In the genomic region with DNA sequence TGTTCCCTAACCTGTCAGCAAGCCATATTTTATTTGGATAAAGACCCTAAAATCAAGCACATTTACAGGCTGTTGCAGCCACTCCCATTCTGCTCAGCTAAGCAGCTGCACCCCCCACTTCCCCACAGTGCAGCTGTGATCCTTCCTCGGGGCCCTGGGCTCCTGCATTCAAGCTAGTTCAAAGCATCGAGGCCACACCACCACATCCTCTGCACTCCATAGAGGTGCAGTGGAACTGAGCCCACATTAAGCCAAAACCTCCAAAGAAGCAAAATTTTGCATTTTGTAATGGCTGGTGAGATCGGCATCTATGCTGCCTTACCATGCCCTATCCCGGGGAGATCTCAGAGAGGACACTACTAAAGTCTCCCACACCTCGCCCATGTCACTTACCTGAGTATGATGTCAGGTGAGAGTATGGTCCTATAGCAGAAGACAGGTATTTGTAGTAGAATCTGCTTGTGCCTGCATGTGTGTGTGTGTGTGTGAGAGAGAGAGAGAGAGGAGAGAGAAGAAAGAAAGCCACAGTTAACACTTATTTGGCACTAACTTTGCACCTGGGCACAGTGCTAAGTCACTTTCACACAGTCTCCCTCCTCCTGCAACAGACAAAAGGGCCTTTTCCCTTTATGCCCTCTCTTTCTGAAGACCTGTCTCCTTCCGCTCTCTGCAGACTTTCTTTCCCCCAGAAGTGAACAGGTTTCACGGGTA, we compare ENCODE assay signal across 14 cellular contexts.
DNase-seq lines count a peak whose midpoint lies in the region; ATAC-seq, FAIRE-seq and TF ChIP-seq lines count a peak whose summit lies in the region.
"Had no signal": no experiment of that assay in that cellular context is flagged by ENCODE, and none has a peak within 500 bp of the region (broad histone marks: within the 10 kb centered on the region; RNA-seq: fewer than 3 reads in every experiment).

No MANE protein-coding gene starts in this region.

- no peaks in the 10 kb centered on the region for H3K36me3 Mint-ChIP-seq in CD4-positive, alpha-beta T cell (ENCODE audit: low read depth)
- H3K36me3 Mint-ChIP-seq in activated T-helper 2 cell treated with anti-CD3 and anti-CD28 coated beads, Interferon-gamma antibody, Interleukin-2, Interleukin-4, amounts not matched to agents 10 μg/mL and 5 μg/mL and 100 μg/mL, durations not matched to agents 14 hours and 24 hours and 36 hours (ENCODE audit: low read depth): no peaks in the 10 kb centered on the region
- no peaks in the 10 kb centered on the region for H3K36me3 Mint-ChIP-seq in nephron progenitor cell (ENCODE audit: low read depth)

- no peaks in the 10 kb centered on the region for H3K36me3 ChIP-seq in MG63
- H3K36me3 ChIP-seq: right atrium auricular region had no signal

- H3K27ac Mint-ChIP-seq in CD4-positive, alpha-beta T cell: peak overlapping the region; percentile 79
- H3K27ac Mint-ChIP-seq in activated T-helper 2 cell treated with anti-CD3 and anti-CD28 coated beads, Interferon-gamma antibody, Interleukin-2, Interleukin-4, amounts not matched to agents 10 μg/mL and 5 μg/mL and 100 μg/mL, durations not matched to agents 14 hours and 24 hours and 36 hours: no peak overlapping the region
- H3K27ac Mint-ChIP-seq in nephron progenitor cell: no peak overlapping the region

- no peaks in the 10 kb centered on the region for H3K9me3 ChIP-seq in CD4-positive, alpha-beta T cell (ENCODE audit: control insufficient read depth, low read length)
- no peaks in the 10 kb centered on the region; the same call in 1 of the 2 replicates for H3K9me3 ChIP-seq in MG63
- H3K9me3 ChIP-seq: right atrium auricular region had no signal

- H3K4me3 Mint-ChIP-seq in CD4-positive, alpha-beta T cell: peak overlapping the region; percentile 50
- no peak overlapping the region for H3K4me3 Mint-ChIP-seq in activated T-helper 2 cell treated with anti-CD3 and anti-CD28 coated beads, Interferon-gamma antibody, Interleukin-2, Interleukin-4, amounts not matched to agents 10 μg/mL and 5 μg/mL and 100 μg/mL, durations not matched to agents 14 hours and 24 hours and 36 hours (ENCODE audit: low read depth)
- H3K4me3 Mint-ChIP-seq in nephron progenitor cell: no peak overlapping the region

- CTCF ChIA-PET in CD4-positive, alpha-beta T cell (lab: Charles Lee): no interaction called here

- intact Hi-C loops in CD4-positive, alpha-beta T cell (cut with DNase I, micrococcal nuclease): no loop called here
- intact Hi-C loops in activated T-helper 2 cell treated with anti-CD3 and anti-CD28 coated beads, Interferon-gamma antibody, Interleukin-2, Interleukin-4, amounts not matched to agents 10 μg/mL and 5 μg/mL and 100 μg/mL, durations not matched to agents 14 hours and 24 hours and 36 hours (cut with micrococcal nuclease): no loop called here

- no peak overlapping the region for H3K27ac ChIP-seq in CD4-positive, alpha-beta T cell (ENCODE audit: low read depth, low read length)
- H3K27ac ChIP-seq: right atrium auricular region had no signal

- POLR2A ChIA-PET in CD4-positive, alpha-beta T cell (lab: Charles Lee): interaction anchor here (0.5 to 1.4 kb wide), 2 partner anchors 29 to 377 kb away, joined by 3 read pairs; no protein-coding TSS in a partner anchor

- no peak for FAIRE-seq in RCC 7860 (lab: Jason Lieb, UNC)

- TF ChIP-seq CTCF in CD4-positive, alpha-beta T cell (IDR thresholded peaks at IDR 0.05): no peak
- TF ChIP-seq CTCF in nephron progenitor cell (IDR thresholded peaks at IDR 0.05): no peak

- peak; percentile 18 to 74 (median 51) for DNase-seq in CD4-positive, alpha-beta T cell
- DNase-seq in T-helper 1 cell (peak in 3 of 5 donors; percentile 21 to 47 (median 24)), nephron progenitor cell (peak; percentile 17), MG63 (no peak), NOMO-1 treated with dmso at 0.1 percent for 144 hours (lab: John Stamatoyannopoulos, UW; ENCODE audit: unreplicated experiment) (no peak), RCC 7860 (ENCODE audit: low spot score) (no peak), NCI-H146 (lab: John Stamatoyannopoulos, UW) (no peak)
- peak; percentile 9 for DNase-seq in activated T-helper 2 cell treated with anti-CD3 and anti-CD28 coated beads, Interferon-gamma antibody, Interleukin-2, Interleukin-4, amounts not matched to agents 10 μg/mL and 5 μg/mL and 100 μg/mL, durations not matched to agents 14 hours and 24 hours and 36 hours (ENCODE audit: low spot score)
- DNase-seq: EL, erythroblast, KG1, mesendoderm, NCI-H2171 had no signal

- H3K27me3 ChIP-seq in CD4-positive, alpha-beta T cell (ENCODE audit: control insufficient read depth, insufficient read depth, low read length): no peaks in the 10 kb centered on the region
- H3K27me3 ChIP-seq in MG63: no peaks in the 10 kb centered on the region
- H3K27me3 ChIP-seq: right atrium auricular region had no signal

- no peaks in the 10 kb centered on the region for H3K9me3 Mint-ChIP-seq in CD4-positive, alpha-beta T cell
- no peaks in the 10 kb centered on the region for H3K9me3 Mint-ChIP-seq in activated T-helper 2 cell treated with anti-CD3 and anti-CD28 coated beads, Interferon-gamma antibody, Interleukin-2, Interleukin-4, amounts not matched to agents 10 μg/mL and 5 μg/mL and 100 μg/mL, durations not matched to agents 14 hours and 24 hours and 36 hours
- H3K9me3 Mint-ChIP-seq in nephron progenitor cell: no peaks in the 10 kb centered on the region

- peaks cover 46% of the 10 kb centered on the region for H3K4me1 Mint-ChIP-seq in CD4-positive, alpha-beta T cell (ENCODE audit: low read depth)
- H3K4me1 Mint-ChIP-seq in activated T-helper 2 cell treated with anti-CD3 and anti-CD28 coated beads, Interferon-gamma antibody, Interleukin-2, Interleukin-4, amounts not matched to agents 10 μg/mL and 5 μg/mL and 100 μg/mL, durations not matched to agents 14 hours and 24 hours and 36 hours (ENCODE audit: low read depth): peaks cover 5% of the 10 kb centered on the region
- H3K4me1 Mint-ChIP-seq in nephron progenitor cell: peaks cover 48% of the 10 kb centered on the region

- no peak overlapping the region for H3K4me3 ChIP-seq in MG63
- H3K4me3 ChIP-seq: right atrium auricular region had no signal

- ATAC-seq in CD4-positive, alpha-beta T cell (ENCODE audit: poor library complexity): peak; percentile 98

- no peaks in the 10 kb centered on the region for H3K27me3 Mint-ChIP-seq in CD4-positive, alpha-beta T cell
- peaks cover 12% of the 10 kb centered on the region for H3K27me3 Mint-ChIP-seq in activated T-helper 2 cell treated with anti-CD3 and anti-CD28 coated beads, Interferon-gamma antibody, Interleukin-2, Interleukin-4, amounts not matched to agents 10 μg/mL and 5 μg/mL and 100 μg/mL, durations not matched to agents 14 hours and 24 hours and 36 hours (ENCODE audit: low read depth)
- H3K27me3 Mint-ChIP-seq in nephron progenitor cell (ENCODE audit: low read depth, poor library complexity): peaks cover 6% of the 10 kb centered on the region

Comparison
In these comparisons a context has a peak if more than half of its experiments do, and no peak if none do; other contexts are left out.
1. DNase-seq: peak in CD4-positive, alpha-beta T cell (10 of 10), T-helper 1 cell (3 of 5), activated T-helper 2 cell treated with anti-CD3 and anti-CD28 coated beads, Interferon-gamma antibody, Interleukin-2, Interleukin-4, amounts not matched to agents 10 μg/mL and 5 μg/mL and 100 μg/mL, durations not matched to agents 14 hours and 24 hours and 36 hours (single experiment) and nephron progenitor cell (single experiment); none in MG63 (single experiment), NOMO-1 treated with dmso at 0.1 percent for 144 hours (single experiment), RCC 7860 (single experiment) and NCI-H146 (single experiment).